Comparison of ENCODE assay signal across 1 cellular context in the genomic region with DNA sequence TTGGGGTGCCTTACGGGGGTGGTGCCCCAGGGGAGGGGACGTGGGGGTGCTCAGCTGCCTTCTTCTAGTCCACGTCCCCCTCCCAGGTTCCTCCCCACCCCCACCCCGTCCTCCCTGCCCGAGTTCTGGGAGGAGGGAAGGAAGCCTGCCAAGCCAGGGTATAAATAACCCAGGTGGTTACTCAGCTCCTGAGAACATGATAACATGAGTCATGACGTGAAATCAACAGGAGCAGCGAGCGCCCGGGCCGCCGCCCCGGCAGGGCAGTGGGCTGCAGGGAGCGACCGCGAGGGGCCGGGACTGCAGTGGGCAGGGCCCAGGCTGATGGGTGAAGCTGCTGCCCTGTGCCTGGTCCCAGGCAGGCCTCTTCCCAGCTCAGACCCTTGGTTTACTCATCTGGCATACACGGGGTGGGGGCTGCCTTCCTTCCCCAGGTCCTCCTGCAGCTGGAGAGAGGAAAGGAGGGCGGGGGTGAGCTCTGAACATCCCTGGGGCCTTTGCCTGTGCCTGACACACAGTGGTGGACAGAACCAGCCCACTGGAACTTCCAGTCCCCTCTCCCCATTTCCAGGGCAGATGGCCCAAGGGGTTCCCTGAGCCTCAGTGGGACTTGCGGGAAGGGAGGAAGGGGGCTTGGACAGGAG.
A peak's percentile ranks its signal among the peaks of the same experiment; 100 is the strongest.
TF ChIP-seq lines count a peak whose summit lies in the region.

No MANE protein-coding gene starts in this region.

TF ChIP-seq in HCT116, 20 proteins besides CTCF, POLR2A, EP300 and RAD21 (continued from another document):
- peak; percentile 54 for TF ChIP-seq POLR2AphosphoS5 (IDR thresholded peaks at IDR 0.05; ENCODE audit: low read depth, low read length)
- no peak; the same call in none of the 2 replicates for TF ChIP-seq JUND (IDR thresholded peaks at IDR 0.05)
- TF ChIP-seq ELF1 (IDR thresholded peaks at IDR 0.05; ENCODE audit: borderline replicate concordance, low read depth): no peak
- peak; percentile 81 for TF ChIP-seq FOSL1 (IDR thresholded peaks at IDR 0.05; ENCODE audit: low read depth)
- no peak for TF ChIP-seq SRF (IDR thresholded peaks at IDR 0.05; ENCODE audit: low read depth)
- no peak for TF ChIP-seq EZH2phosphoT487 (IDR thresholded peaks at IDR 0.05; ENCODE audit: borderline replicate concordance)
- TF ChIP-seq, protein P1, sequence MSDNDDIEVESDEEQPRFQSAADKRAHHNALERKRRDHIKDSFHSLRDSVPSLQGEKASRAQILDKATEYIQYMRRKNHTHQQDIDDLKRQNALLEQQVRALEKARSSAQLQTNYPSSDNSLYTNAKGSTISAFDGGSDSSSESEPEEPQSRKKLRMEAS (IDR thresholded peaks at IDR 0.05): no peak
- no peak for TF ChIP-seq SIN3A (IDR thresholded peaks at IDR 0.05; ENCODE audit: low read depth)
- no peak for TF ChIP-seq ZNF274 (IDR thresholded peaks at IDR 0.05; ENCODE audit: low read depth, low read length)
- no peak for TF ChIP-seq ZFX (IDR thresholded peaks at IDR 0.05)
- peak; percentile 53 for TF ChIP-seq TCF7L2 (IDR thresholded peaks at IDR 0.05; ENCODE audit: borderline replicate concordance, extremely low read depth, insufficient read depth, insufficient read length)
